1 cellular context compared by ENCODE assay signal in the genomic region with DNA sequence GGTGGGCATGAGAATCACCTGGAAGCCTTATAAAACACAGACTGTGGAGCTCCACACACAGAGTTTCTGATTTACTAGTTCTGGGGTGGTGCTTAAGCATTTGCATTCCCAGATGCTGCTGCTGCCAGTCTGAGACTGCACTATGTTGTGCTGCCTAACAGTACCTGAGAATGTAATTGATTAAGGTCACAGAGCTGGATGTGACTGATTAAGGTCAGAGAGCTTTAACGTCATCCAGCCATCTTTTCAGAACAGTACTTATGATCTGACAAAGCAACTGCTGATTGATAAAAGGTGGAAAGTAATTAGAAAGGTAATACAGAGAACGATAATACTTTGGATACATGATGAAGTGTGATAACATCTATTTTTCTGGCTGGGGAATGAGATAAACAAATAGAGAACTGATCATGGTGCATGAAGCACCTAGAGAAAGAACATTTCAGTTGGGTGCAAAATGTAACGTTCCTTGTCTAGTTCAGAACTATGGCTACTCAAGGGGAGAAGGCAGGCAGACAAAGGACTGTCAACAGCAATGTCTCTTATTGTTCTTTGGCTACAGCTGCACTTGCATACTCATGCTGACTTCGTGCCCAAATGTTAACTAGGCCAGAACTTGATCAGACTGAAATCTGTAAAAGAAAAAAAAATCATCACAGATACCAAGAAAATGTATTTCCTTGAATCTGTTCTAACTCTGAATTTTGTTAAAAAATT.
TF ChIP-seq lines count a peak whose summit lies in the region.

No MANE protein-coding gene starts in this region.

TF ChIP-seq in H1, 55 proteins besides CTCF, POLR2A, EP300 and RAD21:
- TF ChIP-seq SIN3A (conservative IDR thresholded peaks at IDR 0.05 in 1 of 2, IDR thresholded peaks at IDR 0.05 in 1 of 2; ENCODE audit: low read depth in 1 of 2, low read length in 2 of 2) (no peak), YY1 (IDR thresholded peaks at IDR 0.05; ENCODE audit: low read depth, low read length) (no peak), POLR2AphosphoS5 (IDR thresholded peaks at IDR 0.05; ENCODE audit: low read depth, low read length) (no peak), SP2 (IDR thresholded peaks at IDR 0.05; ENCODE audit: low read length) (no peak), NANOG (IDR thresholded peaks at IDR 0.05; ENCODE audit: insufficient read depth, low read depth, low read length, poor library complexity, severe bottlenecking) (no peak), RXRA (IDR thresholded peaks at IDR 0.05; ENCODE audit: insufficient read depth, low read depth, low read length) (no peak)
